In genomic region chr20:41003143-41003932, GRCh38 we compare ENCODE assay signal across 8 cellular contexts. TPM values are rescaled to one million over a fixed set of nuclear protein-coding genes. Genes with fewer than 3 reads are reported as not detected.
DNase-seq lines count a peak whose midpoint lies in the region; ATAC-seq and TF ChIP-seq lines count a peak whose summit lies in the region.

No MANE protein-coding gene starts in this region.

- H2BK20ac ChIP-seq in IMR-90 (ENCODE audit: low read depth, low read length): peak overlapping the region; percentile 97

- in situ Hi-C loops in IMR-90 (cut with MboI; ENCODE audit: low sequenced_read_pairs): no loop called here

- H3K36me3 ChIP-seq in IMR-90 (ENCODE audit: control insufficient read depth, insufficient read depth, low read length) (no peaks in the 10 kb centered on the region), adipocyte (ENCODE audit: control insufficient read depth, insufficient read depth, low read length, severe bottlenecking) (no peaks in the 10 kb centered on the region)

- H3K56ac ChIP-seq in IMR-90 (ENCODE audit: extremely low read depth, insufficient read depth, low read length): peak overlapping the region; percentile 97

- H3K4me2 ChIP-seq in IMR-90 (ENCODE audit: low read depth, low read length): peak overlapping the region; percentile 78

- H2AK9ac ChIP-seq in IMR-90 (replicated peaks; ENCODE audit: low read depth, low read length, poor library complexity): peak overlapping the region; percentile 86

- no peak for TF ChIP-seq CTCF in IMR-90 (conservative IDR thresholded peaks at IDR 0.05; ENCODE audit: low read depth, low read length)

- peak overlapping the region; percentile 92 for H3K18ac ChIP-seq in IMR-90 (ENCODE audit: low read depth, low read length)

- H3K27me3 ChIP-seq in IMR-90 (ENCODE audit: control insufficient read depth, insufficient read depth, low read length): no peaks in the 10 kb centered on the region
- H3K27me3 ChIP-seq in adipocyte (replicated peaks; ENCODE audit: control insufficient read depth, insufficient read depth, low read length): no peaks in the 10 kb centered on the region

- peak overlapping the region; percentile 97 for H3K23ac ChIP-seq in IMR-90 (ENCODE audit: low read depth, low read length)

- H3K4me3 Mint-ChIP-seq in T-helper 1 cell treated with Interleukin-12 subunit alpha and Interleukin-12 subunit beta and Interleukin-4 antibody, amounts not matched to agents 30 μg/mL and 1 μg/mL, for 36 hours: peak overlapping the region; percentile 68
- H3K4me3 Mint-ChIP-seq in immature natural killer cell: peak overlapping the region; percentile 46 to 83 (median 68)

- ATAC-seq in IMR-90 (ENCODE audit: low read depth): peak; percentile 82

- H3K79me1 ChIP-seq in IMR-90 (ENCODE audit: low read depth in 1 of 2, low read length in 2 of 2): peaks cover 4 to 54% of the 10 kb centered on the region in 2 experiments; a peak in 3 of 4 replicates

- H3K4me3 ChIP-seq in IMR-90 (ENCODE audit: insufficient read depth, low read depth, low read length) (peak overlapping the region; percentile 33; the same call in 1 of the 2 replicates), adipocyte (ENCODE audit: low read length) (peak overlapping the region; percentile 62)

- POLR2A ChIA-PET in IMR-90 (lab: Charles Lee; ENCODE audit: unreplicated experiment): no interaction called here
- POLR2A ChIA-PET in HEK293T (lab: Yijun Ruan, JAX): no interaction called here

- dilution Hi-C loops in IMR-90 (cut with HindIII; ENCODE audit: low sequenced_read_pairs, unreplicated experiment): no loop called here

- H3K27ac Mint-ChIP-seq in T-helper 1 cell treated with Interleukin-12 subunit alpha and Interleukin-12 subunit beta and Interleukin-4 antibody, amounts not matched to agents 30 μg/mL and 1 μg/mL, for 36 hours: peak overlapping the region; percentile 96
- peak overlapping the region; percentile 85 to 97 (median 86) for H3K27ac Mint-ChIP-seq in immature natural killer cell

- peak overlapping the region; percentile 98 for H2BK120ac ChIP-seq in IMR-90 (ENCODE audit: low read depth, low read length)

- no TSS peak for BruUV-seq in IMR-90 (replicated peaks; lab: Mats Ljungman, UMichigan)

- peak overlapping the region; percentile 89 for H4K5ac ChIP-seq in IMR-90 (ENCODE audit: low read depth, low read length)

- peak overlapping the region; percentile 88 for H3K27ac ChIP-seq in IMR-90 (ENCODE audit: insufficient read depth, low read length)

- peak overlapping the region; percentile 42 to 98 for H4K8ac ChIP-seq in IMR-90 (ENCODE audit: low read depth in 2 of 2, low read length in 2 of 2)

- DNase-seq in COLO668 (lab: John Stamatoyannopoulos, UW; ENCODE audit: unreplicated experiment) (peak; percentile 83), IMR-90 (peak; percentile 99), adipocyte (ENCODE audit: low read depth) (peak; percentile 95), immature natural killer cell (peak; percentile 56 to 79 (median 67)), globus pallidus (ENCODE audit: low spot score) (no peak), HEK293T (ENCODE audit: extremely low spot score) (no peak)
- DNase-seq in stimulated activated CD4-positive, alpha-beta T cell treated with anti-CD3 and anti-CD28 coated beads, Interleukin-1b, Interleukin-23, amount 100 ng/mL, for 4 hours (ENCODE audit: low read depth in 2 of 2): peak; percentile 26 to 47

- H3K9ac ChIP-seq in IMR-90 (ENCODE audit: low read depth, low read length) (peak overlapping the region; percentile 60), adipocyte (ENCODE audit: low read length) (peak overlapping the region; percentile 73)

- H3K9me3 ChIP-seq in IMR-90 (ENCODE audit: control insufficient read depth, insufficient read depth, low read length) (no peaks in the 10 kb centered on the region), adipocyte (ENCODE audit: control insufficient read depth, low read length) (no peaks in the 10 kb centered on the region)

- H3K14ac ChIP-seq in IMR-90 (replicated peaks; ENCODE audit: low read depth, low read length): peak overlapping the region; percentile 89

- peak overlapping the region; percentile 99 for H2BK5ac ChIP-seq in IMR-90 (ENCODE audit: low read depth, low read length, poor library complexity, severe bottlenecking)

- WGBS in IMR-90 (ENCODE audit: extremely low coverage in 2 of 2, insufficient read length in 1 of 2), 2 experiments: no CpG with 5 or more reads among the region's 12 CpGs

- no peak for TF ChIP-seq RAD21 in IMR-90 (IDR thresholded peaks at IDR 0.05; ENCODE audit: low read length)

- peaks cover 26% of the 10 kb centered on the region for H3K9me1 ChIP-seq in IMR-90 (ENCODE audit: insufficient read depth, low read length)

- peaks cover 27% of the 10 kb centered on the region for H3K4me1 ChIP-seq in IMR-90 (ENCODE audit: control insufficient read depth, insufficient read depth, low read length)
- peaks cover 43% of the 10 kb centered on the region for H3K4me1 ChIP-seq in adipocyte (ENCODE audit: control insufficient read depth, insufficient read depth, low read length)

- H4K20me1 ChIP-seq in IMR-90 (ENCODE audit: insufficient read depth, low read length): no peaks in the 10 kb centered on the region; the same call in 1 of the 2 replicates

- peak overlapping the region; percentile 98 for H2AK5ac ChIP-seq in IMR-90 (ENCODE audit: low read depth, low read length)

- CTCF ChIA-PET in IMR-90 (lab: Yijun Ruan, JAX) (interaction anchor here (0.6 kb wide), 1 partner anchor 481 kb away, joined by 3 read pairs; no protein-coding TSS in a partner anchor), HEK293T (lab: Yijun Ruan, JAX) (interaction anchor here (0.6 kb wide), 1 partner anchor 75 kb away, joined by 3 read pairs; no protein-coding TSS in a partner anchor)

- peak overlapping the region; percentile 98 for H4K91ac ChIP-seq in IMR-90 (ENCODE audit: insufficient read depth, low read depth, low read length)

- intact Hi-C loops in IMR-90 (cut with micrococcal nuclease): no loop called here

- peak overlapping the region; percentile 95 for H3K4ac ChIP-seq in IMR-90 (ENCODE audit: low read depth, low read length)

- H3K27me3 Mint-ChIP-seq in T-helper 1 cell treated with Interleukin-12 subunit alpha and Interleukin-12 subunit beta and Interleukin-4 antibody, amounts not matched to agents 30 μg/mL and 1 μg/mL, for 36 hours (ENCODE audit: low read depth): no peaks in the 10 kb centered on the region
- H3K27me3 Mint-ChIP-seq in immature natural killer cell (ENCODE audit: low read depth in 3 of 3): peaks cover 3 to 6% (median 3%) of the 10 kb centered on the region in 3 donors

- H3K4me1 Mint-ChIP-seq in T-helper 1 cell treated with Interleukin-12 subunit alpha and Interleukin-12 subunit beta and Interleukin-4 antibody, amounts not matched to agents 30 μg/mL and 1 μg/mL, for 36 hours (ENCODE audit: low read depth): peaks cover 40% of the 10 kb centered on the region
- H3K4me1 Mint-ChIP-seq in immature natural killer cell: peaks cover 21 to 22% of the 10 kb centered on the region in 2 donors

- peak; percentile 52 for TF ChIP-seq POLR2A in IMR-90 (IDR thresholded peaks at IDR 0.05; ENCODE audit: low read depth, low read length)

- H2BK15ac ChIP-seq in IMR-90 (ENCODE audit: low read depth, low read length): peak overlapping the region; percentile 96; the same call in 2 of the 3 replicates

- H2AFZ ChIP-seq in IMR-90 (replicated peaks; ENCODE audit: low read length, poor library complexity): peak overlapping the region; percentile 89

- H3K9me3 Mint-ChIP-seq in T-helper 1 cell treated with Interleukin-12 subunit alpha and Interleukin-12 subunit beta and Interleukin-4 antibody, amounts not matched to agents 30 μg/mL and 1 μg/mL, for 36 hours: peaks cover 5% of the 10 kb centered on the region
- H3K9me3 Mint-ChIP-seq in immature natural killer cell: no peaks in the 10 kb centered on the region

- H3K36me3 Mint-ChIP-seq in T-helper 1 cell treated with Interleukin-12 subunit alpha and Interleukin-12 subunit beta and Interleukin-4 antibody, amounts not matched to agents 30 μg/mL and 1 μg/mL, for 36 hours (ENCODE audit: low read depth): peaks cover 9% of the 10 kb centered on the region
- no peaks in the 10 kb centered on the region for H3K36me3 Mint-ChIP-seq in immature natural killer cell

TF ChIP-seq in IMR-90, 13 proteins besides CTCF, POLR2A, EP300 and RAD21 (continues in another document):
- TF ChIP-seq SMC3 (IDR thresholded peaks at IDR 0.05; ENCODE audit: low read depth, low read length) (no peak), MAZ (IDR thresholded peaks at IDR 0.05; ENCODE audit: borderline replicate concordance, low read depth, low read length) (peak; percentile 9; the same call in 1 of the 2 replicates), USF2 (IDR thresholded peaks at IDR 0.05; ENCODE audit: low read depth, low read length) (peak; percentile 96), CEBPB (IDR thresholded peaks at IDR 0.05; ENCODE audit: low read depth, low read length) (peak; percentile 93)

TF ChIP-seq in HEK293T, 16 proteins besides CTCF, POLR2A, EP300 and RAD21:
- no peak for TF ChIP-seq SP1 (IDR thresholded peaks at IDR 0.05)
- no peak for TF ChIP-seq ZNF384 (IDR thresholded peaks at IDR 0.05)
- no peak for TF ChIP-seq SUZ12 (IDR thresholded peaks at IDR 0.05)
- TF ChIP-seq TARDBP (IDR thresholded peaks at IDR 0.05): no peak
- TF ChIP-seq LEF1 (IDR thresholded peaks at IDR 0.05; ENCODE audit: borderline replicate concordance): no peak
- TF ChIP-seq NFRKB (IDR thresholded peaks at IDR 0.05): no peak
- no peak for TF ChIP-seq CTBP1 (IDR thresholded peaks at IDR 0.05; ENCODE audit: borderline replicate concordance)
- no peak for TF ChIP-seq FOXA1 (IDR thresholded peaks at IDR 0.05)
- TF ChIP-seq ELF4 (IDR thresholded peaks at IDR 0.05): no peak
- no peak for TF ChIP-seq FOXM1 (IDR thresholded peaks at IDR 0.05; ENCODE audit: borderline replicate concordance)
- no peak for TF ChIP-seq HDGF (IDR thresholded peaks at IDR 0.05; ENCODE audit: borderline replicate concordance)
- no peak for TF ChIP-seq PKNOX1 (IDR thresholded peaks at IDR 0.05)
- TF ChIP-seq FOXK2 (IDR thresholded peaks at IDR 0.05): no peak

RNA-seq across cellular contexts. Expression of gene TOP1, which starts 25.3 kb away (rescaled TPM):
- total RNA-seq in IMR-90 (2012; rRNA removed): 14.0 and 20.8 TPM in 2 replicates
- polyA plus RNA-seq in IMR-90 (2012; rRNA removed) (14.7 and 21.5 TPM in 2 replicates), immature natural killer cell (10 to 100 TPM in 1 of 3 donors, 1 to 10 TPM in 2; 5.0 to 16.0 (median 5.3) TPM)
- polyA plus RNA-seq in IMR-90 (2012; cell fraction: cytosol; rRNA removed): 3.9 and 6.4 TPM in 2 replicates
- 3.2 and 18.6 TPM in 2 replicates for polyA plus RNA-seq in IMR-90 (2012; cell fraction: nucleus; rRNA removed; ENCODE audit: low replicate concordance)

Comparison
In these comparisons a context has a peak if more than half of its experiments do, and no peak if none do; other contexts are left out.
1. DNase-seq: peak in COLO668 (single experiment), IMR-90 (single experiment), adipocyte (single experiment), immature natural killer cell (3 of 3) and stimulated activated CD4-positive, alpha-beta T cell treated with anti-CD3 and anti-CD28 coated beads, Interleukin-1b, Interleukin-23, amount 100 ng/mL, for 4 hours (2 of 2); none in globus pallidus (single experiment) and HEK293T (single experiment).